In genomic region chr10:73955719-73956118, GRCh38 we compare ENCODE assay signal across 2 cellular contexts.
TF ChIP-seq lines count a peak whose summit lies in the region.

No MANE protein-coding gene starts in this region.

TF ChIP-seq in HEK293, 187 proteins besides CTCF, POLR2A, EP300 and RAD21 (continued from another document):
- TF ChIP-seq PBX3 (CRISPR knock-in tag; IDR thresholded peaks at IDR 0.05) (no peak), ZNF366 (tag by site-specific recombination; conservative IDR thresholded peaks at IDR 0.05) (peak; percentile 60)

TF ChIP-seq in K562, 482 proteins besides CTCF, POLR2A, EP300 and RAD21 (continued from another document):
- TF ChIP-seq, protein P1, sequence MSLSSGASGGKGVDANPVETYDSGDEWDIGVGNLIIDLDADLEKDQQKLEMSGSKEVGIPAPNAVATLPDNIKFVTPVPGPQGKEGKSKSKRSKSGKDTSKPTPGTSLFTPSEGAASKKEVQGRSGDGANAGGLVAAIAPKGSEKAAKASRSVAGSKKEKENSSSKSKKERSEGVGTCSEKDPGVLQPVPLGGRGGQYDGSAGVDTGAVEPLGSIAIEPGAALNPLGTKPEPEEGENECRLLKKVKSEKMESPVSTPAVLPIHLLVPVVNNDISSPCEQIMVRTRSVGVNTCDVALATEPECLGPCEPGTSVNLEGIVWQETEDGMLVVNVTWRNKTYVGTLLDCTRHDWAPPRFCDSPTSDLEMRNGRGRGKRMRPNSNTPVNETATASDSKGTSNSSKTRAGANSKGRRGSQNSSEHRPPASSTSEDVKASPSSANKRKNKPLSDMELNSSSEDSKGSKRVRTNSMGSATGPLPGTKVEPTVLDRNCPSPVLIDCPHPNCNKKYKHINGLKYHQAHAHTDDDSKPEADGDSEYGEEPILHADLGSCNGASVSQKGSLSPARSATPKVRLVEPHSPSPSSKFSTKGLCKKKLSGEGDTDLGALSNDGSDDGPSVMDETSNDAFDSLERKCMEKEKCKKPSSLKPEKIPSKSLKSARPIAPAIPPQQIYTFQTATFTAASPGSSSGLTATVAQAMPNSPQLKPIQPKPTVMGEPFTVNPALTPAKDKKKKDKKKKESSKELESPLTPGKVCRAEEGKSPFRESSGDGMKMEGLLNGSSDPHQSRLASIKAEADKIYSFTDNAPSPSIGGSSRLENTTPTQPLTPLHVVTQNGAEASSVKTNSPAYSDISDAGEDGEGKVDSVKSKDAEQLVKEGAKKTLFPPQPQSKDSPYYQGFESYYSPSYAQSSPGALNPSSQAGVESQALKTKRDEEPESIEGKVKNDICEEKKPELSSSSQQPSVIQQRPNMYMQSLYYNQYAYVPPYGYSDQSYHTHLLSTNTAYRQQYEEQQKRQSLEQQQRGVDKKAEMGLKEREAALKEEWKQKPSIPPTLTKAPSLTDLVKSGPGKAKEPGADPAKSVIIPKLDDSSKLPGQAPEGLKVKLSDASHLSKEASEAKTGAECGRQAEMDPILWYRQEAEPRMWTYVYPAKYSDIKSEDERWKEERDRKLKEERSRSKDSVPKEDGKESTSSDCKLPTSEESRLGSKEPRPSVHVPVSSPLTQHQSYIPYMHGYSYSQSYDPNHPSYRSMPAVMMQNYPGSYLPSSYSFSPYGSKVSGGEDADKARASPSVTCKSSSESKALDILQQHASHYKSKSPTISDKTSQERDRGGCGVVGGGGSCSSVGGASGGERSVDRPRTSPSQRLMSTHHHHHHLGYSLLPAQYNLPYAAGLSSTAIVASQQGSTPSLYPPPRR (CRISPR knock-in tag; IDR thresholded peaks at IDR 0.05; ENCODE audit: borderline replicate concordance): no peak
- TF ChIP-seq HLTF (IDR thresholded peaks at IDR 0.05) (no peak), GTF2E2 (tag; IDR thresholded peaks at IDR 0.05) (0 out of 2 replicates have a peak, but pooled peaks have one; percentile 4), RBM34 (IDR thresholded peaks at IDR 0.05; ENCODE audit: borderline replicate concordance, insufficient read depth, low read length) (no peak), NCOR1 (IDR thresholded peaks at IDR 0.05) (0 out of 2 replicates have a peak, but pooled peaks have one; percentile 19), SREBF2 (CRISPR knock-in tag; IDR thresholded peaks at IDR 0.05) (no peak), ZBTB49 (CRISPR knock-in tag; IDR thresholded peaks at IDR 0.05; ENCODE audit: borderline replicate concordance) (no peak), FOXK1 (CRISPR knock-in tag; IDR thresholded peaks at IDR 0.05; ENCODE audit: borderline replicate concordance) (no peak), THRAP3 (IDR thresholded peaks at IDR 0.05; ENCODE audit: borderline replicate concordance) (0 out of 2 replicates have a peak, but pooled peaks have one; percentile 47), PHB (CRISPR knock-in tag; IDR thresholded peaks at IDR 0.05) (no peak), ZNF232 (CRISPR knock-in tag; IDR thresholded peaks at IDR 0.05) (no peak), DIDO1 (tag; IDR thresholded peaks at IDR 0.05; ENCODE audit: low read depth) (no peak), ZNF586 (CRISPR knock-in tag; conservative IDR thresholded peaks at IDR 0.05) (no peak), CBFB (CRISPR knock-in tag; IDR thresholded peaks at IDR 0.05) (no peak), ZNF695 (CRISPR knock-in tag; IDR thresholded peaks at IDR 0.05) (no peak), PTTG1 (tag; IDR thresholded peaks at IDR 0.05; ENCODE audit: low read depth) (no peak), ZNF12 (CRISPR knock-in tag; IDR thresholded peaks at IDR 0.05) (no peak), PTBP1 (IDR thresholded peaks at IDR 0.05; ENCODE audit: low read depth, low read length) (no peak), TCF15 (CRISPR knock-in tag; IDR thresholded peaks at IDR 0.05) (no peak), MAFG (tag; conservative IDR thresholded peaks at IDR 0.05) (no peak), KDM2B (CRISPR knock-in tag; IDR thresholded peaks at IDR 0.05) (no peak), CUX1 (CRISPR knock-in tag; IDR thresholded peaks at IDR 0.05) (no peak)
- TF ChIP-seq, protein P2, sequence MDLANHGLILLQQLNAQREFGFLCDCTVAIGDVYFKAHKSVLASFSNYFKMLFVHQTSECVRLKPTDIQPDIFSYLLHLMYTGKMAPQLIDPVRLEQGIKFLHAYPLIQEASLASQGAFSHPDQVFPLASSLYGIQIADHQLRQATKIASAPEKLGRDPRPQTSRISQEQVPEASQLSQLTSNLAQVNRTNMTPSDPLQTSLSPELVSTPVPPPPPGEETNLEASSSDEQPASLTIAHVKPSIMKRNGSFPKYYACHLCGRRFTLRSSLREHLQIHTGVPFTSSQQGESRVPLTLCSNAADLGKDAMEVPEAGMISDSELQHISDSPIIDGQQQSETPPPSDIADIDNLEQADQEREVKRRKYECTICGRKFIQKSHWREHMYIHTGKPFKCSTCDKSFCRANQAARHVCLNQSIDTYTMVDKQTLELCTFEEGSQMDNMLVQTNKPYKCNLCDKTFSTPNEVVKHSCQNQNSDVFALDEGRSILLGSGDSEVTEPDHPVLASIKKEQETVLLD (IDR thresholded peaks at IDR 0.05): no peak
- TF ChIP-seq, protein P3, sequence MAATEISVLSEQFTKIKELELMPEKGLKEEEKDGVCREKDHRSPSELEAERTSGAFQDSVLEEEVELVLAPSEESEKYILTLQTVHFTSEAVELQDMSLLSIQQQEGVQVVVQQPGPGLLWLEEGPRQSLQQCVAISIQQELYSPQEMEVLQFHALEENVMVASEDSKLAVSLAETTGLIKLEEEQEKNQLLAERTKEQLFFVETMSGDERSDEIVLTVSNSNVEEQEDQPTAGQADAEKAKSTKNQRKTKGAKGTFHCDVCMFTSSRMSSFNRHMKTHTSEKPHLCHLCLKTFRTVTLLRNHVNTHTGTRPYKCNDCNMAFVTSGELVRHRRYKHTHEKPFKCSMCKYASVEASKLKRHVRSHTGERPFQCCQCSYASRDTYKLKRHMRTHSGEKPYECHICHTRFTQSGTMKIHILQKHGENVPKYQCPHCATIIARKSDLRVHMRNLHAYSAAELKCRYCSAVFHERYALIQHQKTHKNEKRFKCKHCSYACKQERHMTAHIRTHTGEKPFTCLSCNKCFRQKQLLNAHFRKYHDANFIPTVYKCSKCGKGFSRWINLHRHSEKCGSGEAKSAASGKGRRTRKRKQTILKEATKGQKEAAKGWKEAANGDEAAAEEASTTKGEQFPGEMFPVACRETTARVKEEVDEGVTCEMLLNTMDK (IDR thresholded peaks at IDR 0.05; ENCODE audit: borderline replicate concordance, insufficient read depth, low read depth, low read length, poor library complexity, severe bottlenecking): no peak
- TF ChIP-seq, protein P4, sequence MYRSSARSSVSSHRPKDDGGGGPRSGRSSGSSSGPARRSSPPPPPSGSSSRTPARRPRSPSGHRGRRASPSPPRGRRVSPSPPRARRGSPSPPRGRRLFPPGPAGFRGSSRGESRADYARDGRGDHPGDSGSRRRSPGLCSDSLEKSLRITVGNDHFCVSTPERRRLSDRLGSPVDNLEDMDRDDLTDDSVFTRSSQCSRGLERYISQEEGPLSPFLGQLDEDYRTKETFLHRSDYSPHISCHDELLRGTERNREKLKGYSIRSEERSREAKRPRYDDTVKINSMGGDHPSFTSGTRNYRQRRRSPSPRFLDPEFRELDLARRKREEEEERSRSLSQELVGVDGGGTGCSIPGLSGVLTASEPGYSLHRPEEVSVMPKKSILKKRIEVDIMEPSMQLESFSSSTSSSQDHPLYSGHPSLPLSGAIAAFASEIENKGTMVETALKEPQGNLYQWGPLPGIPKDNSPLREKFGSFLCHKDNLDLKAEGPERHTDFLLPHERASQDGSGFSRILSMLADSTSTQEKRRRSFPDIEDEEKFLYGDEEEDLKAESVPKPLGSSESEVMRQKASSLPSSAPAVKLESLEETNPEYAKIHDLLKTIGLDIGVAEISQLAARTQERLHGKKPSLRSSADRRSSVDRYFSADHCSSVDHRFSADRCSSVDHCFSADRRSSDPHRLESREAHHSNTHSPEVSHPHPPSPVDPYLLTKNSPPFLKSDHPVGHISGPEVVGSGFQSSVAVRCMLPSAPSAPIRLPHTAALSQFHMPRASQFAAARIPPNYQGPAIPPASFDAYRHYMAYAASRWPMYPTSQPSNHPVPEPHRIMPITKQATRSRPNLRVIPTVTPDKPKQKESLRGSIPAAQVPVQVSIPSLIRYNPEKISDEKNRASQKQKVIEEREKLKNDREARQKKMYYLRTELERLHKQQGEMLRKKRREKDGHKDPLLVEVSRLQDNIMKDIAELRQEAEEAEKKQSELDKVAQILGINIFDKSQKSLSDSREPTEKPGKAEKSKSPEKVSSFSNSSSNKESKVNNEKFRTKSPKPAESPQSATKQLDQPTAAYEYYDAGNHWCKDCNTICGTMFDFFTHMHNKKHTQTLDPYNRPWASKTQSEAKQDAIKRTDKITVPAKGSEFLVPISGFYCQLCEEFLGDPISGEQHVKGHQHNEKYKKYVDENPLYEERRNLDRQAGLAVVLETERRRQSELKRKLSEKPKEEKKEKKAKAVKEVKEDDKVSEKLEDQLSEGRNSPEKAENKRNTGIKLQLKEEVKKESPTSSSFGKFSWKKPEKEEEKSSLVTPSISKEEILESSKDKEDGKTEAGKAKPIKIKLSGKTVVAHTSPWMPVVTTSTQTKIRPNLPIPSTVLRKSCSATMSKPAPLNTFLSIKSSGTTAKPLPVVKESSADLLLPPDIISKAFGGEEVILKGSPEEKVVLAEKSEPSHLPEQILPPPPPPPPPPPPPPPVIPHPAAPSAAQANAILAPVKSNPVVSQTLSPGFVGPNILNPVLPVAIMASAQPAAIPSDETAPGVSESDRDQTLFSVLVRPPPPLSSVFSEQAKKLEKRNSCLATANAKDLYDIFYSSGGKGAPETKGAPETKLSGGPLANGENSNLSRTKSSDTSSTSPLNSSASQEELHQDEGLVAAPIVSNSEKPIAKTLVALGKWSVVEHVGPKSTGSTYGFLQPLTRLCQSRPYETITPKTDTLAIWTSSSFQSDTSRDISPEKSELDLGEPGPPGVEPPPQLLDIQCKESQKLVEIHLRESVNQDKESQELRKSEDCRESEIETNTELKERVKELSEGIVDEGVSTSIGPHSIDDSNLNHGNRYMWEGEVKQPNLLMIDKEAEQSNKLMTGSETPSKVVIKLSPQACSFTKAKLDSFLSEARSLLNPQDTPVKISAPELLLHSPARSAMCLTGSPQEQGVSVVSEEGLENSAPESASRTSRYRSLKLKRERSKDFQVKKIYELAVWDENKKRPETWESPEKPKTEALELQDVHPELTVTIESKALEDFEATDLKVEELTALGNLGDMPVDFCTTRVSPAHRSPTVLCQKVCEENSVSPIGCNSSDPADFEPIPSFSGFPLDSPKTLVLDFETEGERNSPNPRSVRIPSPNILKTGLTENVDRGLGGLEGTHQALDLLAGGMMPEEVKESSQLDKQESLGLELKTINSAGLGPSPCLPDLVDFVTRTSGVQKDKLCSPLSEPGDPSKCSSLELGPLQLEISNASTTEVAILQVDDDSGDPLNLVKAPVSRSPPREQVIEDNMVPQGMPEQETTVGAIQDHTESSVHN (IDR thresholded peaks at IDR 0.05; ENCODE audit: borderline replicate concordance in 1 of 2, low read depth in 1 of 2): no peak
- TF ChIP-seq, protein P5, sequence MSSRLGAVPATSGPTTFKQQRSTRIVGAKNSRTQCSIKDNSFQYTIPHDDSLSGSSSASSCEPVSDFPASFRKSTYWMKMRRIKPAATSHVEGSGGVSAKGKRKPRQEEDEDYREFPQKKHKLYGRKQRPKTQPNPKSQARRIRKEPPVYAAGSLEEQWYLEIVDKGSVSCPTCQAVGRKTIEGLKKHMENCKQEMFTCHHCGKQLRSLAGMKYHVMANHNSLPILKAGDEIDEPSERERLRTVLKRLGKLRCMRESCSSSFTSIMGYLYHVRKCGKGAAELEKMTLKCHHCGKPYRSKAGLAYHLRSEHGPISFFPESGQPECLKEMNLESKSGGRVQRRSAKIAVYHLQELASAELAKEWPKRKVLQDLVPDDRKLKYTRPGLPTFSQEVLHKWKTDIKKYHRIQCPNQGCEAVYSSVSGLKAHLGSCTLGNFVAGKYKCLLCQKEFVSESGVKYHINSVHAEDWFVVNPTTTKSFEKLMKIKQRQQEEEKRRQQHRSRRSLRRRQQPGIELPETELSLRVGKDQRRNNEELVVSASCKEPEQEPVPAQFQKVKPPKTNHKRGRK (tag; IDR thresholded peaks at IDR 0.05): peak; percentile 79
